ENCODE assay signal across 8 cellular contexts in genomic region chr7:28408974-28409715, GRCh38. TPM values are rescaled to one million over a fixed set of nuclear protein-coding genes. Genes with fewer than 3 reads are reported as not detected.
DNase-seq lines count a peak whose midpoint lies in the region; ATAC-seq and TF ChIP-seq lines count a peak whose summit lies in the region.

No MANE protein-coding gene starts in this region.

- H3K9ac ChIP-seq in OCI-LY1 (ENCODE audit: low read length): no peak overlapping the region; the same call in 1 of the 2 replicates

- peak; percentile 84 for ATAC-seq in activated T-helper 17 cell treated with anti-CD3 and anti-CD28 coated beads, Interleukin-2, amount 50 U/mL, for 72 hours (replicated peaks)
- ATAC-seq in naive B cell (ENCODE audit: low read depth in 2 of 2) (peak; percentile 68 to 71), GM18520 (IDR thresholded peaks at IDR 0.05; ENCODE audit: unreplicated experiment) (no peak)
- ATAC-seq in stimulated activated effector memory CD8-positive, alpha-beta T cell treated with anti-CD3 and anti-CD28 coated beads, Interleukin-12 subunit alpha, Interleukin-12 subunit beta, amount 100 ng/mL, for 72 hours: peak; percentile 83

- H3K9me3 ChIP-seq in OCI-LY1 (ENCODE audit: low read length): no peaks in the 10 kb centered on the region; the same call in 1 of the 2 replicates

- no peaks in the 10 kb centered on the region for H3K9me2 ChIP-seq in OCI-LY1 (ENCODE audit: low read depth, low read length)

- peaks cover 4% of the 10 kb centered on the region for H3K9me3 Mint-ChIP-seq in activated T-helper 17 cell treated with anti-CD3 and anti-CD28 coated beads, Interleukin-2, amount 50 U/mL, for 72 hours
- peaks cover 0 to 4% (median 0%) of the 10 kb centered on the region in 7 donors for H3K9me3 Mint-ChIP-seq in naive B cell
- no peaks in the 10 kb centered on the region for H3K9me3 Mint-ChIP-seq in stimulated activated effector memory CD8-positive, alpha-beta T cell treated with anti-CD3 and anti-CD28 coated beads, Interleukin-12 subunit alpha, Interleukin-12 subunit beta, amount 100 ng/mL, for 72 hours

- H3K4me1 Mint-ChIP-seq in activated T-helper 17 cell treated with anti-CD3 and anti-CD28 coated beads, Interleukin-2, amount 50 U/mL, for 72 hours: peaks cover 17% of the 10 kb centered on the region
- H3K4me1 Mint-ChIP-seq in naive B cell: peaks cover 22 to 29% (median 28%) of the 10 kb centered on the region in 3 donors
- H3K4me1 Mint-ChIP-seq in stimulated activated effector memory CD8-positive, alpha-beta T cell treated with anti-CD3 and anti-CD28 coated beads, Interleukin-12 subunit alpha, Interleukin-12 subunit beta, amount 100 ng/mL, for 72 hours: peaks cover 28% of the 10 kb centered on the region

- H3K36me3 Mint-ChIP-seq in activated T-helper 17 cell treated with anti-CD3 and anti-CD28 coated beads, Interleukin-2, amount 50 U/mL, for 72 hours (ENCODE audit: low read depth): peaks cover 5% of the 10 kb centered on the region
- H3K36me3 Mint-ChIP-seq in naive B cell: no peaks in the 10 kb centered on the region
- peaks cover 6% of the 10 kb centered on the region for H3K36me3 Mint-ChIP-seq in stimulated activated effector memory CD8-positive, alpha-beta T cell treated with anti-CD3 and anti-CD28 coated beads, Interleukin-12 subunit alpha, Interleukin-12 subunit beta, amount 100 ng/mL, for 72 hours

- H2AFZ ChIP-seq in OCI-LY1 (ENCODE audit: low read length): no peak overlapping the region

- H3K4me1 ChIP-seq in OCI-LY1 (ENCODE audit: insufficient read depth, low read length, severe bottlenecking): peaks cover 21% of the 10 kb centered on the region

- no peak for TF ChIP-seq CTCF in OCI-LY1 (IDR thresholded peaks at IDR 0.05; ENCODE audit: low read length)

- no peak overlapping the region for H3K27ac ChIP-seq in OCI-LY1 (ENCODE audit: low read depth, low read length, poor library complexity, severe bottlenecking)

- peaks cover 8% of the 10 kb centered on the region; the same call in 1 of the 2 replicates for H3K27me3 ChIP-seq in OCI-LY1 (ENCODE audit: insufficient read depth, low read length)

- DNase-seq in DMS53 (lab: John Stamatoyannopoulos, UW): peak; percentile 97
- peak; percentile 30 for DNase-seq in HT-29 (ENCODE audit: low spot score)
- peak; percentile 90 for DNase-seq in fibroblast of peridontal ligament (ENCODE audit: extremely low read depth)
- DNase-seq in naive B cell: peak; percentile 59
- peak in 1 of 2 donors; percentile 61 for DNase-seq in stimulated activated effector memory CD8-positive, alpha-beta T cell treated with anti-CD3 and anti-CD28 coated beads, Interleukin-12 subunit alpha, Interleukin-12 subunit beta, amount 100 ng/mL, for 72 hours (ENCODE audit: low spot score in 2 of 2)

- H3F3A ChIP-seq in OCI-LY1 (ENCODE audit: insufficient read depth, low read length): no peaks in the 10 kb centered on the region

- H3K79me2 ChIP-seq in OCI-LY1 (ENCODE audit: insufficient read depth, low read length): no peaks in the 10 kb centered on the region

- H3K27me3 Mint-ChIP-seq in activated T-helper 17 cell treated with anti-CD3 and anti-CD28 coated beads, Interleukin-2, amount 50 U/mL, for 72 hours: peaks cover 59% of the 10 kb centered on the region
- peaks cover 55 to 83% (median 75%) of the 10 kb centered on the region in 3 donors for H3K27me3 Mint-ChIP-seq in naive B cell

- H3K4me2 ChIP-seq in OCI-LY1 (ENCODE audit: low read length): peak overlapping the region; percentile 86

- H4K20me1 ChIP-seq in OCI-LY1 (ENCODE audit: insufficient read depth, low read length): no peaks in the 10 kb centered on the region

- H3K27ac Mint-ChIP-seq in activated T-helper 17 cell treated with anti-CD3 and anti-CD28 coated beads, Interleukin-2, amount 50 U/mL, for 72 hours: no peak overlapping the region
- peak overlapping the region; percentile 70 to 98 (median 89) for H3K27ac Mint-ChIP-seq in naive B cell
- H3K27ac Mint-ChIP-seq in stimulated activated effector memory CD8-positive, alpha-beta T cell treated with anti-CD3 and anti-CD28 coated beads, Interleukin-12 subunit alpha, Interleukin-12 subunit beta, amount 100 ng/mL, for 72 hours: peak overlapping the region; percentile 73

- H3K4me3 ChIP-seq in OCI-LY1 (ENCODE audit: low read depth, low read length, poor library complexity, severe bottlenecking): peak overlapping the region; percentile 59

- H3K36me3 ChIP-seq in OCI-LY1 (ENCODE audit: insufficient read depth, low read length): no peaks in the 10 kb centered on the region

- peak overlapping the region; percentile 81 for H3K4me3 Mint-ChIP-seq in activated T-helper 17 cell treated with anti-CD3 and anti-CD28 coated beads, Interleukin-2, amount 50 U/mL, for 72 hours
- peak overlapping the region; percentile 86 to 98 (median 93) for H3K4me3 Mint-ChIP-seq in naive B cell
- H3K4me3 Mint-ChIP-seq in stimulated activated effector memory CD8-positive, alpha-beta T cell treated with anti-CD3 and anti-CD28 coated beads, Interleukin-12 subunit alpha, Interleukin-12 subunit beta, amount 100 ng/mL, for 72 hours: peak overlapping the region; percentile 78

RNA-seq across cellular contexts. Expression of gene CREB5, which starts 3.2 kb away (rescaled TPM):
- 0.28 and 1.3 TPM in 2 replicates for total RNA-seq in HT-29 (2014; rRNA removed; shearing (Covaris generic))
- under 1 TPM in 1 of 2 donors, not detected in 1; 0.02 TPM for total RNA-seq in activated T-helper 17 cell treated with anti-CD3 and anti-CD28 coated beads, Interleukin-2, amount 50 U/mL, for 72 hours
- under 1 TPM in 2 of 6 donors, not detected in 4; 0.40 to 0.66 TPM for polyA plus RNA-seq in naive B cell (ENCODE audit: low read depth in 6 of 6)
